Comparison of ENCODE assay signal across 17 cellular contexts in genomic region chr2:144465723-144466122, GRCh38.
"Had no signal": no experiment of that assay in that cellular context is flagged by ENCODE, and none has a peak within 500 bp of the region (broad histone marks: within the 10 kb centered on the region; RNA-seq: fewer than 3 reads in every experiment).

No MANE protein-coding gene starts in this region.

- H3K36me3 ChIP-seq: colonic mucosa, gastroesophageal sphincter, thyroid gland had no signal

- H3K4me1 ChIP-seq: thyroid gland had no signal

- H3K27me3 ChIP-seq: gastroesophageal sphincter, neural progenitor cell, spleen, thyroid gland had no signal

- H3K4me3 ChIP-seq: colonic mucosa, gastroesophageal sphincter, neural progenitor cell, spleen, thyroid gland had no signal

- H3K27me3 Mint-ChIP-seq: memory B cell had no signal

- H3K27ac ChIP-seq: colonic mucosa, epithelial cell of prostate, gastroesophageal sphincter, neural progenitor cell, thyroid gland had no signal

- H3K4me3 Mint-ChIP-seq: activated CD4-positive, alpha-beta memory T cell treated with anti-CD3 and anti-CD28 coated beads for 36 hours; activated naive CD4-positive, alpha-beta T cell treated with anti-CD3 and anti-CD28 coated beads, Interleukin-2, amount 10 ng/mL, durations not matched to agents 7 days and 5 days; memory B cell; neural progenitor cell had no signal

- H3K27ac Mint-ChIP-seq: activated CD4-positive, alpha-beta memory T cell treated with anti-CD3 and anti-CD28 coated beads for 36 hours; activated naive CD4-positive, alpha-beta T cell treated with anti-CD3 and anti-CD28 coated beads, Interleukin-2, amount 10 ng/mL, durations not matched to agents 7 days and 5 days had no signal

- ATAC-seq: gastroesophageal sphincter, left cardiac atrium had no signal

- H3K9me3 Mint-ChIP-seq: activated CD4-positive, alpha-beta memory T cell treated with anti-CD3 and anti-CD28 coated beads for 36 hours; activated naive CD4-positive, alpha-beta T cell treated with anti-CD3 and anti-CD28 coated beads, Interleukin-2, amount 10 ng/mL, durations not matched to agents 7 days and 5 days; memory B cell; neural progenitor cell had no signal

- H3K36me3 Mint-ChIP-seq: activated CD4-positive, alpha-beta memory T cell treated with anti-CD3 and anti-CD28 coated beads for 36 hours; activated naive CD4-positive, alpha-beta T cell treated with anti-CD3 and anti-CD28 coated beads, Interleukin-2, amount 10 ng/mL, durations not matched to agents 7 days and 5 days had no signal

- H3K9me3 ChIP-seq: colonic mucosa, gastroesophageal sphincter, spleen, thyroid gland had no signal

- DNase-seq: activated CD4-positive, alpha-beta memory T cell treated with anti-CD3 and anti-CD28 coated beads for 36 hours; activated CD4-positive, alpha-beta T cell treated with anti-CD3 and anti-CD28 coated beads for 48 hours; activated effector memory CD4-positive, alpha-beta T cell treated with anti-CD3 and anti-CD28 coated beads, Interleukin-2, amount 50 U/mL, for 16 hours; activated naive CD4-positive, alpha-beta T cell treated with anti-CD3 and anti-CD28 coated beads, Interleukin-2, amount 10 ng/mL, durations not matched to agents 7 days and 5 days; amygdala; colonic mucosa; head of caudate nucleus; left cardiac atrium; spleen; stimulated activated CD4-positive, alpha-beta T cell treated with anti-CD3 and anti-CD28 coated beads, Interleukin-4, amount 100 ng/mL, for 1 hour; stimulated activated naive CD4-positive, alpha-beta T cell treated with Interleukin-2 at 50 U/mL for 16 hours; T-helper 2 cell; thyroid gland had no signal

- H3K4me1 Mint-ChIP-seq: activated naive CD4-positive, alpha-beta T cell treated with anti-CD3 and anti-CD28 coated beads, Interleukin-2, amount 10 ng/mL, durations not matched to agents 7 days and 5 days had no signal
